ENCODE assay signal across 9 cellular contexts in genomic region chr18:3014501-3015202, GRCh38. TPM values are rescaled to one million over a fixed set of nuclear protein-coding genes. Genes with fewer than 3 reads are reported as not detected.
DNase-seq lines count a peak whose midpoint lies in the region; ATAC-seq and TF ChIP-seq lines count a peak whose summit lies in the region.
"Had no signal": no experiment of that assay in that cellular context is flagged by ENCODE, and none has a peak within 500 bp of the region (broad histone marks: within the 10 kb centered on the region; RNA-seq: fewer than 3 reads in every experiment).

No MANE protein-coding gene starts in this region.

- H2BK12ac ChIP-seq in mesenchymal stem cell (ENCODE audit: low read length in 2 of 2), result peak overlapping the region in 1 of 2 experiments; percentile 77

- intact Hi-C loops in heart left ventricle (cut with DNase I), result loop anchor here in 7 of 10 donors (5.0 to 10.0 kb wide), 9 partner anchors 37 to 438 kb away; partner anchors contain the start of genes MYL12A (in 4 of the 7), MYL12B (in 1 of the 7) and TGIF1 (in 1 of the 7)
- intact Hi-C loops in Right ventricle myocardium superior (cut with DNase I), result loop anchor here (5.0 kb wide), 1 partner anchor 37 kb away; no protein-coding TSS in a partner anchor
- intact Hi-C loops in adrenal gland (cut with DNase I), result loop anchor here in 1 of 2 donors (10.0 kb wide), 1 partner anchor 50 kb away; no protein-coding TSS in a partner anchor

- H2AK5ac ChIP-seq in mesenchymal stem cell (ENCODE audit: low read length, severe bottlenecking), result no peak overlapping the region

- H4K91ac ChIP-seq in mesenchymal stem cell (ENCODE audit: low read length), result no peak overlapping the region

- H3K36me3 ChIP-seq in heart left ventricle, result peaks cover 0 to 8% (median 0%) of the 10 kb centered on the region in 9 donors
- H3K36me3 ChIP-seq in adrenal gland (replicated peaks in 1 of 2), result no peaks in the 10 kb centered on the region
- peaks cover 3 to 16% of the 10 kb centered on the region in 2 experiments for H3K36me3 ChIP-seq in mesenchymal stem cell (ENCODE audit: control insufficient read depth in 1 of 2, insufficient read depth in 2 of 2, low read depth in 1 of 2, low read length in 2 of 2)
- peaks cover 0 to 13% (median 0%) of the 10 kb centered on the region in 4 donors for H3K36me3 ChIP-seq in upper lobe of left lung

- no peak overlapping the region for H2BK15ac ChIP-seq in mesenchymal stem cell (ENCODE audit: low read depth, poor library complexity, severe bottlenecking)

- H4K8ac ChIP-seq in mesenchymal stem cell (ENCODE audit: low read length), result no peak overlapping the region

- no peak for ATAC-seq in heart left ventricle
- no peak for ATAC-seq in Right ventricle myocardium superior (ENCODE audit: poor library complexity)
- no peak for ATAC-seq in upper lobe of left lung (ENCODE audit: low FRiP score in 2 of 2)
- ATAC-seq in GM21515 (IDR thresholded peaks at IDR 0.05; ENCODE audit: unreplicated experiment), result no peak

- H3K9me3 ChIP-seq in heart left ventricle, result no peaks in the 10 kb centered on the region
- H3K9me3 ChIP-seq in adrenal gland (replicated peaks in 1 of 3), result no peaks in the 10 kb centered on the region
- no peaks in the 10 kb centered on the region for H3K9me3 ChIP-seq in mesenchymal stem cell (ENCODE audit: control insufficient read depth, low read length)
- H3K9me3 ChIP-seq in upper lobe of left lung, result no peaks in the 10 kb centered on the region

- peaks cover 3% of the 10 kb centered on the region for H3K79me1 ChIP-seq in mesenchymal stem cell (replicated peaks; ENCODE audit: low read length, poor library complexity, severe bottlenecking)

- no peak for TF ChIP-seq CTCF in heart left ventricle (IDR thresholded peaks at IDR 0.05)
- TF ChIP-seq CTCF in adrenal gland (IDR thresholded peaks at IDR 0.05), result no peak
- TF ChIP-seq CTCF in upper lobe of left lung (IDR thresholded peaks at IDR 0.05), result no peak

- peak overlapping the region; percentile 92 for H3K9ac ChIP-seq in mesenchymal stem cell (ENCODE audit: low read length)

- TF ChIP-seq POLR2A in heart left ventricle (IDR thresholded peaks at IDR 0.05), result no peak
- no peak for TF ChIP-seq POLR2A in adrenal gland (IDR thresholded peaks at IDR 0.05)
- no peak for TF ChIP-seq POLR2A in upper lobe of left lung (IDR thresholded peaks at IDR 0.05)

- WGBS in heart left ventricle, 4 donors, result 40 to 54% (median 51%) methylated on average over 7 of the region's 7 CpGs
- WGBS in adrenal gland, 4 donors, result 44 to 54% (median 49%) methylated on average over 7 of the region's 7 CpGs
- WGBS in mesenchymal stem cell, result 41% methylated on average over 5 of the region's 7 CpGs
- 22 to 25% methylated on average over 7 of the region's 7 CpGs for WGBS in upper lobe of left lung, 2 donors

- no peak overlapping the region for H2BK120ac ChIP-seq in mesenchymal stem cell (ENCODE audit: low read depth, low read length)

- no peak overlapping the region for H2AFZ ChIP-seq in mesenchymal stem cell (ENCODE audit: low read depth, low read length)

- no peak overlapping the region for H2BK5ac ChIP-seq in mesenchymal stem cell (ENCODE audit: low read depth, low read length, poor library complexity, severe bottlenecking)

- H3K27me3 ChIP-seq in heart left ventricle (no peaks in the 10 kb centered on the region), adrenal gland (no peaks in the 10 kb centered on the region), mesenchymal stem cell (ENCODE audit: control insufficient read depth in 1 of 2, insufficient read depth in 1 of 2, low read length in 2 of 2) (no peaks in the 10 kb centered on the region), upper lobe of left lung (no peaks in the 10 kb centered on the region)

- H3K18ac ChIP-seq in mesenchymal stem cell (ENCODE audit: low read depth in 1 of 2, low read length in 2 of 2), result no peak overlapping the region

- H3K4me2 ChIP-seq in mesenchymal stem cell (ENCODE audit: low read length, poor library complexity, severe bottlenecking), result no peak overlapping the region

- peak overlapping the region in 1 of 2 experiments; percentile 21 for H3K14ac ChIP-seq in mesenchymal stem cell (ENCODE audit: low read length in 2 of 2)

- H3K4me1 ChIP-seq in heart left ventricle, result peaks cover 0 to 75% (median 28%) of the 10 kb centered on the region in 12 donors
- H3K4me1 ChIP-seq in adrenal gland (replicated peaks in 1 of 2), result peaks cover 5 to 47% of the 10 kb centered on the region in 2 donors
- peaks cover 16% of the 10 kb centered on the region for H3K4me1 ChIP-seq in mesenchymal stem cell (ENCODE audit: control insufficient read depth, insufficient read depth, low read depth, low read length)
- peaks cover 59 to 66% (median 64%) of the 10 kb centered on the region in 4 donors for H3K4me1 ChIP-seq in upper lobe of left lung

- H3K23ac ChIP-seq in mesenchymal stem cell (ENCODE audit: low read length in 2 of 2), result no peak overlapping the region

- peak overlapping the region in 1 of 12 donors; percentile 38 for H3K4me3 ChIP-seq in heart left ventricle
- no peak overlapping the region for H3K4me3 ChIP-seq in adrenal gland
- no peak overlapping the region for H3K4me3 ChIP-seq in mesenchymal stem cell (ENCODE audit: insufficient read depth in 1 of 2, low read depth in 1 of 2, low read length in 2 of 2)
- peak overlapping the region in 1 of 4 donors; percentile 34 for H3K4me3 ChIP-seq in upper lobe of left lung

- H3K27ac ChIP-seq in heart left ventricle (peak overlapping the region in 11 of 12 donors; percentile 19 to 90 (median 52)), adrenal gland (peak overlapping the region in 4 of 5 donors; percentile 30 to 87 (median 49)), mesenchymal stem cell (ENCODE audit: low read length, poor library complexity, severe bottlenecking) (no peak overlapping the region), upper lobe of left lung (peak overlapping the region; percentile 78 to 100 (median 90))

- no peak overlapping the region for H3K4ac ChIP-seq in mesenchymal stem cell (ENCODE audit: low read depth in 1 of 2, low read length in 2 of 2)

- DNase-seq in heart left ventricle (no peak), Right ventricle myocardium superior (no peak), adrenal gland (no peak), mesenchymal stem cell (peak; percentile 59), upper lobe of left lung (no peak), pons (ENCODE audit: low spot score) (no peak), NCI-H524 treated with DMSO at 0.1 percent for 48 hours (lab: John Stamatoyannopoulos, UW) (no peak)
- DNase-seq: effector CD4-positive, alpha-beta T cell had no signal

- no peak for TF ChIP-seq EP300 in upper lobe of left lung (IDR thresholded peaks at IDR 0.05)

RNA-seq across cellular contexts. Expression of gene LPIN2, which starts 1.7 kb away (rescaled TPM):
- total RNA-seq in heart left ventricle (10 to 100 TPM in 6 of 9 donors, 1 to 10 TPM in 3; 6.1 to 21.6 (median 10.9) TPM), Right ventricle myocardium superior (10.4 TPM), adrenal gland (10 to 100 TPM; 22.9 to 48.6 (median 31.1) TPM), upper lobe of left lung (100 to 1,000 TPM in 1 of 6 donors, 10 to 100 TPM in 5; 37.7 to 105 (median 57.3) TPM)
- polyA plus RNA-seq in heart left ventricle (10 to 100 TPM in 1 of 2 donors, 1 to 10 TPM in 1; 1.9 to 12.8 TPM), adrenal gland (10 to 100 TPM in 1 of 3 donors, 1 to 10 TPM in 2; 5.2 to 19.6 (median 6.6) TPM)
- 28.4 TPM for polyA plus RNA-seq in mesenchymal stem cell (2013, experiment 1 of 2)
- polyA plus RNA-seq in mesenchymal stem cell (2013, experiment 2 of 2), result 28.0 TPM
